In the genomic region with DNA sequence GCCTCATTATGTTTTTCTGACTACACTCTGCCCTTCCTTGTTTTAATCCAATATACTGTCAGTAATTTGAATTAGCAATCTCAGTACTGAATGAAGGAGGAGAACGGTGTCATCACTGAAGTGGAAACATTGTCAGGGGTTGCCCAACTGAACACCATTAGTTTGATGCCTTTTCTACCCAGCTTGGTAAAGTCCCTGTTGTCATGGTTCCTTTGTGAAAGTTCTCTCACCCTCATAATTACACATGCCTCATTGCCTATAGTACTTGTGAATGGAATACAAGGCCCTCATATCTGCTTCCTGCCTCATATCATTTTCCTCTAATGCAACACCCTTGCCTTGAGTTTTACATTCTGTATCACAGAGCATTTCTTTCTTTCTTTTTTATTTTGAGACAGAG, we compare ENCODE assay signal across 12 cellular contexts.
DNase-seq lines count a peak whose midpoint lies in the region; ATAC-seq and TF ChIP-seq lines count a peak whose summit lies in the region.
"Had no signal": no experiment of that assay in that cellular context is flagged by ENCODE, and none has a peak within 500 bp of the region (broad histone marks: within the 10 kb centered on the region; RNA-seq: fewer than 3 reads in every experiment).

No MANE protein-coding gene starts in this region.

- TF ChIP-seq POLR2A in GM18505 (IDR thresholded peaks at IDR 0.05; ENCODE audit: borderline replicate concordance, extremely low read depth, insufficient read depth, insufficient read length) (no peak), prostate gland (IDR thresholded peaks at IDR 0.05) (no peak)

- no peak overlapping the region for H3K4me3 ChIP-seq in prostate gland
- H3K4me3 ChIP-seq: left lung had no signal

- no peaks in the 10 kb centered on the region for H3K27me3 ChIP-seq in prostate gland (replicated peaks; ENCODE audit: insufficient read depth)
- H3K27me3 ChIP-seq: left lung had no signal

- H3K4me1 ChIP-seq in prostate gland (replicated peaks): no peaks in the 10 kb centered on the region
- H3K4me1 ChIP-seq: left lung had no signal

- no peaks in the 10 kb centered on the region for H3K9me3 ChIP-seq in prostate gland
- H3K9me3 ChIP-seq: left lung had no signal

- TF ChIP-seq CTCF in prostate gland (IDR thresholded peaks at IDR 0.05): no peak

- DNase-seq in OCI-M2 (lab: John Stamatoyannopoulos, UW; ENCODE audit: unreplicated experiment) (no peak), posterior cingulate gyrus (no peak), NCI-H1694 treated with DMSO at 0.1 percent for 48 hours (lab: John Stamatoyannopoulos, UW) (no peak), prostate gland (ENCODE audit: low spot score) (no peak)
- DNase-seq: activated effector memory CD4-positive, alpha-beta T cell treated with Interleukin-2 at 50 U/mL for 16 hours; left lung; NCI-H446; nucleus accumbens had no signal

- intact Hi-C loops in posterior cingulate gyrus (cut with DNase I) (no loop called here), prostate gland (cut with DNase I) (no loop called here)

- H3K27ac ChIP-seq in prostate gland: no peak overlapping the region
- H3K27ac ChIP-seq: left lung had no signal

- 92% methylated on average over 1 of the region's 1 CpG for WGBS in prostate gland

- ATAC-seq in GM18505 (IDR thresholded peaks at IDR 0.05; ENCODE audit: unreplicated experiment) (peak; percentile 98), GM19395 (IDR thresholded peaks at IDR 0.05; ENCODE audit: unreplicated experiment) (peak; percentile 95), HG02798 (IDR thresholded peaks at IDR 0.05; ENCODE audit: poor library complexity, unreplicated experiment) (peak; percentile 87), HG03565 (IDR thresholded peaks at IDR 0.05; ENCODE audit: unreplicated experiment) (peak; percentile 94)
- ATAC-seq: left lung had no signal

- H3K36me3 ChIP-seq in prostate gland: no peaks in the 10 kb centered on the region
- H3K36me3 ChIP-seq: left lung had no signal
